ENCODE assay signal across 8 cellular contexts in the genomic region with DNA sequence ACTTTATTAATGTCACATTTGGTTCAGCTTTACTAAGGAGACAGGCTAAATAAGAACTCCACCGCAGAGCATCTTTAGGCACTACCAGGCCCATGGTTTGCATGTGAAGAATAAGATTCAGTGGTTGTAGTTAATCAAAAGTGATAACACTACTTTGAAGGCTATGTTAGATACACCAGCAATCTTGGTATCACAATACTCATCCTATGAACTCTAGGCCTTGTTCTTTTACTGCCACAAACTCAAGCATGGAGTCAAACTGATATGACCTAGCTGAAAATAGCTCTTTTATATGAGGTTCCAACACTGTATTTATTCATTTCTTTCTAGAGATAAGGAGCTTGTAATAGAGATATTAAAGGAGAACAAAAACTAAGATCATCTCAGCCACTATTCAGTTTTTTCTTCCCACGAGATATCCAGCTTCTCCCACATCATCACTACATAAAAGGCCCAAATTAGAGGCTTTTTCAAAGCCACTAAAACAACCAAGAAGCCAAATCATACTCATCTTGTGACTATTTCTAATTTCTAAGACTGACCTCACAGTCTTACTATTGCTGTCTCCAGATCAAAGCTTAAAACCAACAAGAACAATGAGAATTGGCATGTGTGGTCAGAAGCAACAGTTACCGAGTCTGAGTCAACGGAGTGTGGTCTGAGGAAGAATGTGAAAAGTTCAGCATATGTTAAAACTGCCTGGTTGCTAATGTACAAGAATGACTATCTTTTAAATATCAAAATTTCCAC. TPM values are rescaled to one million over a fixed set of nuclear protein-coding genes. Genes with fewer than 3 reads are reported as not detected.
DNase-seq lines count a peak whose midpoint lies in the region; ATAC-seq and TF ChIP-seq lines count a peak whose summit lies in the region.

No MANE protein-coding gene starts in this region.

- peaks cover 0 to 12% (median 1%) of the 10 kb centered on the region in 4 donors for H3K9me3 ChIP-seq in stomach

- peaks cover 0 to 3% (median 0%) of the 10 kb centered on the region in 7 donors for H3K9me3 Mint-ChIP-seq in CD14-positive monocyte

- no peaks in the 10 kb centered on the region for H3K27me3 ChIP-seq in stomach

- H3K4me3 ChIP-seq in stomach = no peak overlapping the region

- peak; percentile 56 for ATAC-seq in GM19455 (IDR thresholded peaks at IDR 0.05; ENCODE audit: unreplicated experiment)
- ATAC-seq in HG03442 (IDR thresholded peaks at IDR 0.05; ENCODE audit: unreplicated experiment) = peak; percentile 88

- H3K36me3 Mint-ChIP-seq in CD14-positive monocyte = no peaks in the 10 kb centered on the region

- H3K36me3 ChIP-seq in stomach = no peaks in the 10 kb centered on the region

- H3K27ac ChIP-seq in stomach = no peak overlapping the region

- no peaks in the 10 kb centered on the region for H3K27me3 Mint-ChIP-seq in CD14-positive monocyte (ENCODE audit: low read depth in 3 of 3)

- H3K27ac Mint-ChIP-seq in CD14-positive monocyte = no peak overlapping the region

- H3K4me1 ChIP-seq in stomach = no peaks in the 10 kb centered on the region

- H3K4me3 Mint-ChIP-seq in CD14-positive monocyte = no peak overlapping the region

- TF ChIP-seq CTCF in stomach (IDR thresholded peaks at IDR 0.05) (no peak), CD14-positive monocyte (IDR thresholded peaks at IDR 0.05) (no peak)

- intact Hi-C loops in cardiac septum (cut with DNase I) (no loop called here), stomach (cut with DNase I; ENCODE audit: low total_unique reads) (no loop called here), CD14-positive monocyte (cut with micrococcal nuclease) (no loop called here)

- peak; percentile 79 for DNase-seq in AG08395 (ENCODE audit: low spot score)
- DNase-seq in brain pericyte (ENCODE audit: low read depth, low spot score) = peak; percentile 66
- DNase-seq in cardiac septum (ENCODE audit: low spot score) = no peak
- DNase-seq in stimulated activated CD4-positive, alpha-beta T cell treated with anti-CD3 and anti-CD28 coated beads, Interleukin-15, amount 100 ng/mL, for 24 hours = no peak
- DNase-seq in stomach = no peak
- no peak for DNase-seq in CD14-positive monocyte (ENCODE audit: low spot score)

- no peak for TF ChIP-seq POLR2A in stomach (IDR thresholded peaks at IDR 0.05)

- TF ChIP-seq EP300 in stomach (IDR thresholded peaks at IDR 0.05) = no peak

- no peaks in the 10 kb centered on the region for H3K4me1 Mint-ChIP-seq in CD14-positive monocyte

- WGBS in stomach, 5 donors = 46 to 56% (median 51%) methylated on average over 4 of the region's 4 CpGs

RNA-seq across cellular contexts. Expression of a gene that starts 25.1 kb away (rescaled TPM):
- total RNA-seq in cardiac septum (11.0 TPM), stomach (10 to 100 TPM in 1 of 5 donors, 1 to 10 TPM in 4; 2.6 to 15.1 (median 6.4) TPM)
- polyA plus RNA-seq in stomach (under 1 TPM; 0.10 to 0.25 (median 0.15) TPM), CD14-positive monocyte (not detected)

Comparison
In these comparisons a context has a peak if more than half of its experiments do, and no peak if none do; other contexts are left out.
1. DNase-seq: peak in AG08395 (single experiment) and brain pericyte (single experiment); none in cardiac septum (single experiment), stimulated activated CD4-positive, alpha-beta T cell treated with anti-CD3 and anti-CD28 coated beads, Interleukin-15, amount 100 ng/mL, for 24 hours (single experiment), stomach (single experiment) and CD14-positive monocyte (single experiment).